In the genomic region with DNA sequence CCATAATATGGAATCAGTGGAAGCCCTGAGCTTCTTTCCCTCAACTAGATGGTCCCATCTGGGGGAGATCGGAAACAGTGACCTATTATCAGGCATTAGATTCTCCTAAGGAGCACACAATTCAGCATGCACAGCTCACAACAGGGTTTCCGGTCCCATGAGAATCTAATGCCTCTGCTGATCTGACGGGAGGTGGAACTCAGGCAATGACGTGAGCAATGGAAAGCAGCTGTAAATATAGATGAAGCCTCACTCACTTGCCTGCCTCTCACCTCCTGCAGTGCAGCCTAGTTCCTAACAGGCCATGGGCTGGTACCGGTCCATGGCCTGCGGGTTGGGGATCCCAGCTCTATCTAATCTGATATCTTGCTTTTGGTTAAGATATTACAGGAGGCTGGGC, we compare ENCODE assay signal across 19 cellular contexts.
DNase-seq lines count a peak whose midpoint lies in the region; TF ChIP-seq lines count a peak whose summit lies in the region.
"Had no signal": no experiment of that assay in that cellular context is flagged by ENCODE, and none has a peak within 500 bp of the region (broad histone marks: within the 10 kb centered on the region; RNA-seq: fewer than 3 reads in every experiment).

No MANE protein-coding gene starts in this region.

- H2AFZ ChIP-seq in mesenchymal stem cell (ENCODE audit: low read depth, low read length): no peak overlapping the region
- H2AFZ ChIP-seq: GM23248 had no signal

- H3K4me3 ChIP-seq in A673 (ENCODE audit: low read depth, low read length, poor library complexity, severe bottlenecking): no peak overlapping the region
- no peak overlapping the region for H3K4me3 ChIP-seq in mesenchymal stem cell (ENCODE audit: insufficient read depth in 1 of 2, low read depth in 1 of 2, low read length in 2 of 2)
- H3K4me3 ChIP-seq: BLaER1, GM12878, GM23248 had no signal

- H2BK12ac ChIP-seq in mesenchymal stem cell (ENCODE audit: low read length in 2 of 2): no peak overlapping the region

- H3K36me3 ChIP-seq in A673 (ENCODE audit: insufficient read depth, low read length, poor library complexity, severe bottlenecking) (no peaks in the 10 kb centered on the region), mesenchymal stem cell (ENCODE audit: control insufficient read depth in 1 of 2, insufficient read depth in 2 of 2, low read depth in 1 of 2, low read length in 2 of 2) (no peaks in the 10 kb centered on the region)
- H3K36me3 ChIP-seq: BLaER1 had no signal

- DNase-seq in A673 (ENCODE audit: low spot score) (peak; percentile 50), SK-MEL-5 (ENCODE audit: low read depth, low spot score) (peak; percentile 22), mesenchymal stem cell (no peak), head of caudate nucleus (no peak), epidermal melanocyte (ENCODE audit: insufficient read length, low spot score) (no peak), NCI-H1436 (lab: John Stamatoyannopoulos, UW) (no peak)
- DNase-seq: 8988T; Caco-2; CD4-positive, CD25-positive, alpha-beta regulatory T cell; CD8-positive, alpha-beta T cell; DMS153; DND-41; EL; GDM1; GM23248; H9 had no signal

- no peak overlapping the region for H2BK5ac ChIP-seq in mesenchymal stem cell (ENCODE audit: low read depth, low read length, poor library complexity, severe bottlenecking)

- no peak overlapping the region for H3K9ac ChIP-seq in mesenchymal stem cell (ENCODE audit: low read length)
- H3K9ac ChIP-seq: BLaER1, GM23248 had no signal

- H4K91ac ChIP-seq in mesenchymal stem cell (ENCODE audit: low read length): peak overlapping the region; percentile 41

- no peak overlapping the region for H3K18ac ChIP-seq in mesenchymal stem cell (ENCODE audit: low read depth in 1 of 2, low read length in 2 of 2)

- H2BK120ac ChIP-seq in mesenchymal stem cell (ENCODE audit: low read depth, low read length): no peak overlapping the region

- no TSS peak for BruUV-seq in A673 (replicated peaks; lab: Mats Ljungman, UMichigan)

- H3K4me1 ChIP-seq in A673 (ENCODE audit: insufficient read depth, low read length, poor library complexity, severe bottlenecking) (no peaks in the 10 kb centered on the region), mesenchymal stem cell (ENCODE audit: control insufficient read depth, insufficient read depth, low read depth, low read length) (no peaks in the 10 kb centered on the region)
- H3K4me1 ChIP-seq: BLaER1, Caco-2 had no signal

- POLR2A ChIA-PET in A673 (lab: Charles Lee; ENCODE audit: low non-redundant PET): no interaction called here

- no peak overlapping the region for H3K23ac ChIP-seq in mesenchymal stem cell (ENCODE audit: low read length in 2 of 2)

- no peak overlapping the region for H2BK15ac ChIP-seq in mesenchymal stem cell (ENCODE audit: low read depth, poor library complexity, severe bottlenecking)

- no peak overlapping the region for H4K8ac ChIP-seq in mesenchymal stem cell (ENCODE audit: low read length)

- no peak overlapping the region for H2AK5ac ChIP-seq in mesenchymal stem cell (ENCODE audit: low read length, severe bottlenecking)

- intact Hi-C loops in A673 (cut with micrococcal nuclease; ENCODE audit: unreplicated experiment): no loop called here
- intact Hi-C loops in head of caudate nucleus (cut with DNase I): no loop called here

- no peaks in the 10 kb centered on the region for H3K9me3 ChIP-seq in A673 (ENCODE audit: low read depth, low read length, poor library complexity, severe bottlenecking)
- H3K9me3 ChIP-seq in mesenchymal stem cell (ENCODE audit: control insufficient read depth, low read length): peaks cover 5% of the 10 kb centered on the region
- H3K9me3 ChIP-seq: Caco-2 had no signal

- no peak overlapping the region for H3K4me2 ChIP-seq in mesenchymal stem cell (ENCODE audit: low read length, poor library complexity, severe bottlenecking)
- H3K4me2 ChIP-seq: BLaER1 had no signal

- CTCF ChIA-PET in A673 (lab: Charles Lee): no interaction called here

- H3K79me1 ChIP-seq in mesenchymal stem cell (replicated peaks; ENCODE audit: low read length, poor library complexity, severe bottlenecking): no peaks in the 10 kb centered on the region

- in situ Hi-C loops in SK-MEL-5 (cut with HindIII; ENCODE audit: low pct_unique_long_range_greater_than_20kb, low sequenced_read_pairs): no loop called here

- no peak overlapping the region for H3K4ac ChIP-seq in mesenchymal stem cell (ENCODE audit: low read depth in 1 of 2, low read length in 2 of 2)

- TF ChIP-seq CTCF in A673 (conservative IDR thresholded peaks at IDR 0.05; ENCODE audit: low read depth, low read length): no peak

- H3K14ac ChIP-seq in mesenchymal stem cell (ENCODE audit: low read length in 2 of 2): no peak overlapping the region

- H3K27me3 ChIP-seq in A673 (replicated peaks; ENCODE audit: insufficient read depth, low read depth, low read length, poor library complexity) (no peaks in the 10 kb centered on the region), mesenchymal stem cell (ENCODE audit: control insufficient read depth in 1 of 2, insufficient read depth in 1 of 2, low read length in 2 of 2) (no peaks in the 10 kb centered on the region)
- H3K27me3 ChIP-seq: BLaER1 had no signal

- H3K27ac ChIP-seq in A673 (ENCODE audit: low read depth, low read length, poor library complexity, severe bottlenecking): no peak overlapping the region
- H3K27ac ChIP-seq in mesenchymal stem cell (ENCODE audit: low read length, poor library complexity, severe bottlenecking): no peak overlapping the region
- H3K27ac ChIP-seq: BLaER1, C4-2B, GM23248 had no signal

- 97% methylated on average over 6 of the region's 6 CpGs for WGBS in mesenchymal stem cell

Comparison
In these comparisons a context has a peak if more than half of its experiments do, and no peak if none do; other contexts are left out.
1. DNase-seq: peak in A673 (single experiment) and SK-MEL-5 (single experiment); none in mesenchymal stem cell (single experiment), head of caudate nucleus (0 of 42), epidermal melanocyte (single experiment) and NCI-H1436 (single experiment).